ENCODE assay signal across 3 cellular contexts in genomic region chr19:47365455-47365854, GRCh38. TPM values are rescaled to one million over a fixed set of nuclear protein-coding genes. Genes with fewer than 3 reads are reported as not detected.
"Had no signal": no experiment of that assay in that cellular context is flagged by ENCODE, and none has a peak within 500 bp of the region (broad histone marks: within the 10 kb centered on the region; RNA-seq: fewer than 3 reads in every experiment).

No MANE protein-coding gene starts in this region.

RNA-seq across cellular contexts. Expression of gene C5AR2, which starts 33.5 kb away (rescaled TPM):
- total RNA-seq: progenitor cell of endocrine pancreas had no signal

RNA-seq across cellular contexts. Expression of gene MEIS3, which starts 53.9 kb away (rescaled TPM):
- total RNA-seq: natural killer cell had no signal

RNA-seq across cellular contexts. Expression of gene C5AR1, which starts 55.8 kb away (rescaled TPM):
- total RNA-seq: pulmonary artery endothelial cell had no signal
